In genomic region chr21:37914211-37914900, GRCh38 we compare ENCODE assay signal across 9 cellular contexts. TPM values are rescaled to one million over a fixed set of nuclear protein-coding genes. Genes with fewer than 3 reads are reported as not detected.
A peak's percentile ranks its signal among the peaks of the same experiment; 100 is the strongest.
DNase-seq lines count a peak whose midpoint lies in the region; TF ChIP-seq lines count a peak whose summit lies in the region.
"Had no signal": no experiment of that assay in that cellular context is flagged by ENCODE, and none has a peak within 500 bp of the region (broad histone marks: within the 10 kb centered on the region; RNA-seq: fewer than 3 reads in every experiment).

No MANE protein-coding gene starts in this region.

- H3K36me3 Mint-ChIP-seq in chondrocyte (ENCODE audit: low read depth) (no peaks in the 10 kb centered on the region), CD14-positive monocyte (peaks cover 0 to 7% of the 10 kb centered on the region in 2 donors)

- H3K4me3 ChIP-seq in osteoblast (ENCODE audit: insufficient read depth, low read length): no peak overlapping the region
- H3K4me3 ChIP-seq: lung had no signal

- DNase-seq in SHP77 (lab: John Stamatoyannopoulos, UW) (peak; percentile 24 to 36), SHP77 treated with DMSO at 0.1 percent for 48 hours (lab: John Stamatoyannopoulos, UW) (no peak), NCI-H2029 treated with DMSO at 0.1 percent for 48 hours (lab: John Stamatoyannopoulos, UW) (peak; percentile 15), chondrocyte (ENCODE audit: low spot score) (no peak), osteoblast (ENCODE audit: insufficient read length, low spot score, missing footprints) (peak; percentile 77), CD14-positive monocyte (ENCODE audit: low spot score) (no peak), AML-193 (lab: John Stamatoyannopoulos, UW) (no peak), NCI-H128 (lab: John Stamatoyannopoulos, UW; ENCODE audit: unreplicated experiment) (no peak)

- H3K27me3 Mint-ChIP-seq in chondrocyte (ENCODE audit: low read depth) (no peaks in the 10 kb centered on the region), CD14-positive monocyte (ENCODE audit: low read depth in 3 of 3) (peaks cover 52 to 71% (median 69%) of the 10 kb centered on the region in 3 donors)

- H3K4me2 ChIP-seq in osteoblast (ENCODE audit: insufficient read depth, low read length): no peak overlapping the region

- no peaks in the 10 kb centered on the region for H3K9me3 Mint-ChIP-seq in chondrocyte (ENCODE audit: low read depth)
- peaks cover 0 to 8% (median 2%) of the 10 kb centered on the region in 7 donors for H3K9me3 Mint-ChIP-seq in CD14-positive monocyte

- no peaks in the 10 kb centered on the region for H3K36me3 ChIP-seq in osteoblast (ENCODE audit: insufficient read depth, low read length)

- H3K4me3 Mint-ChIP-seq in chondrocyte (ENCODE audit: unreplicated experiment): peak overlapping the region; percentile 74
- H3K4me3 Mint-ChIP-seq in CD14-positive monocyte: peak overlapping the region in 1 of 2 donors; percentile 86

- intact Hi-C loops in CD14-positive monocyte (cut with micrococcal nuclease): no loop called here

- H3K27me3 ChIP-seq in osteoblast (ENCODE audit: insufficient read depth, low read length): peaks cover 76% of the 10 kb centered on the region

- H3K27ac ChIP-seq in osteoblast (ENCODE audit: low read depth, low read length): no peak overlapping the region

- TF ChIP-seq CTCF in chondrocyte (IDR thresholded peaks at IDR 0.05) (no peak), osteoblast (IDR thresholded peaks at IDR 0.05; ENCODE audit: extremely low read depth, low read depth, low read length) (no peak), CD14-positive monocyte (IDR thresholded peaks at IDR 0.05) (no peak)

- no peak overlapping the region for H2AFZ ChIP-seq in osteoblast (ENCODE audit: low read length)

- no peaks in the 10 kb centered on the region for H3K79me2 ChIP-seq in osteoblast (ENCODE audit: insufficient read depth, low read length)

- peaks cover 3% of the 10 kb centered on the region for H3K4me1 ChIP-seq in osteoblast (ENCODE audit: insufficient read depth, low read length)

- peaks cover 40% of the 10 kb centered on the region for H3K4me1 Mint-ChIP-seq in chondrocyte (ENCODE audit: low read depth)
- peaks cover 6% of the 10 kb centered on the region for H3K4me1 Mint-ChIP-seq in CD14-positive monocyte

- no peaks in the 10 kb centered on the region for H3K9me3 ChIP-seq in osteoblast (ENCODE audit: low read depth, low read length)

- H3K27ac Mint-ChIP-seq in chondrocyte (ENCODE audit: unreplicated experiment) (peak overlapping the region; percentile 15), CD14-positive monocyte (no peak overlapping the region)

- H4K20me1 ChIP-seq in osteoblast (ENCODE audit: insufficient read depth, low read length): no peaks in the 10 kb centered on the region

RNA-seq across cellular contexts. Expression of gene KCNJ6, which starts 1.9 kb away (rescaled TPM):
- 4.2 to 15.3 TPM (median 4.4 TPM) in 3 replicates for total RNA-seq in chondrocyte
- total RNA-seq in osteoblast: under 0.01 and 0.36 TPM in 2 replicates
- not detected for polyA plus RNA-seq in CD14-positive monocyte

Comparison
In these comparisons a context has a peak if more than half of its experiments do, and no peak if none do; other contexts are left out.
1. DNase-seq: peak in SHP77 (2 of 2), NCI-H2029 treated with DMSO at 0.1 percent for 48 hours (single experiment) and osteoblast (single experiment); none in SHP77 treated with DMSO at 0.1 percent for 48 hours (single experiment), chondrocyte (single experiment), CD14-positive monocyte (single experiment), AML-193 (0 of 2) and NCI-H128 (single experiment).